In the genomic region with DNA sequence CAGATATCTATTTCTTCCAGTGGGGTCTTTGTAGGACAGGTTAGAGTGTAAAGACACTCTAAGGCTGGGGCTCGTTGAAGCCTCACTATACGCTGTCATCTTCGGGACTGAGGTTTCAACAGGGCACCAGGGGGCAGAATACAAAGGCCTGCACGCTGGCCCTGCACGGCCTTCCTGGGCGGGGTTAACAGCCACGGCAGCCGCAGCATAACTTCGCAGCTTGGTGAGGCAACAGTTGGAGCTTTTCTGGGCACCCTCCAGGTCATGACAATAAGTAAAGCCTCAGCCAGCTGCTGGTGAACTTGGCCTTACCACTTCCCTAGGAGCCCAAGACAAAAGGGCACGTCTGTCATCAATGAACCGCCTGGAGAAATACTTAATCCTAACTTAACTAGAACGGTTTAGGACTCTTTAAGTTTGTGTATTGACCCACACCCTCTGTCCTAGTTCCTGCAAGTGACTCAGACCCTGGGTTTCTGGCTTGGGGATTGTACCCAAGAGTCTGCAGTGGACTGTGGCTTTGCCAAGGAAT, we compare ENCODE assay signal across 1 cellular context.
A peak's percentile ranks its signal among the peaks of the same experiment; 100 is the strongest.
TF ChIP-seq lines count a peak whose summit lies in the region.

No MANE protein-coding gene starts in this region.

TF ChIP-seq in HepG2, 621 proteins besides CTCF, POLR2A, EP300 and RAD21 (continued from another document and continues in another):
- TF ChIP-seq, protein P1, sequence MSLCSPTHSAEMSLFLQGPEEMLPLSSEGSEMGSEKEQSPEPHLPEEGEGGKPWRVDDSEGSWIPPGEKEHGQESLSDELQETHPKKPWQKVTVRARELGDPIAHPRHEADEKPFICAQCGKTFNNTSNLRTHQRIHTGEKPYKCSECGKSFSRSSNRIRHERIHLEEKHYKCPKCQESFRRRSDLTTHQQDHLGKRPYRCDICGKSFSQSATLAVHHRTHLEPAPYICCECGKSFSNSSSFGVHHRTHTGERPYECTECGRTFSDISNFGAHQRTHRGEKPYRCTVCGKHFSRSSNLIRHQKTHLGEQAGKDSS (CRISPR knock-in tag; IDR thresholded peaks at IDR 0.05; ENCODE audit: borderline replicate concordance, low read depth): no peak
- TF ChIP-seq ZNF598 (CRISPR knock-in tag; IDR thresholded peaks at IDR 0.05; ENCODE audit: borderline replicate concordance): no peak
- no peak for TF ChIP-seq ZNF10 (CRISPR knock-in tag; IDR thresholded peaks at IDR 0.05; ENCODE audit: borderline replicate concordance, low read depth)
- no peak for TF ChIP-seq ZFP41 (CRISPR knock-in tag; IDR thresholded peaks at IDR 0.05; ENCODE audit: borderline replicate concordance)
- TF ChIP-seq SETDB1 (CRISPR knock-in tag; IDR thresholded peaks at IDR 0.05; ENCODE audit: borderline replicate concordance): no peak
- no peak for TF ChIP-seq ZNF776 (CRISPR knock-in tag; IDR thresholded peaks at IDR 0.05)
- TF ChIP-seq RXRB (CRISPR knock-in tag; IDR thresholded peaks at IDR 0.05; ENCODE audit: borderline replicate concordance): peak; percentile 54; the same call in 1 of the 2 replicates
- TF ChIP-seq KDM5B (CRISPR knock-in tag; IDR thresholded peaks at IDR 0.05; ENCODE audit: borderline replicate concordance): peak; percentile 33; the same call in 1 of the 2 replicates
- TF ChIP-seq CENPX (CRISPR knock-in tag; IDR thresholded peaks at IDR 0.05): no peak
- TF ChIP-seq XBP1 (CRISPR knock-in tag; IDR thresholded peaks at IDR 0.05): no peak
- no peak for TF ChIP-seq ZNF138 (CRISPR knock-in tag; IDR thresholded peaks at IDR 0.05; ENCODE audit: low read depth)
- TF ChIP-seq ZNF557 (CRISPR knock-in tag; IDR thresholded peaks at IDR 0.05): no peak
- no peak for TF ChIP-seq ZNF101 (CRISPR knock-in tag; IDR thresholded peaks at IDR 0.05; ENCODE audit: borderline replicate concordance, low read depth)
- TF ChIP-seq NR2F2 (IDR thresholded peaks at IDR 0.05; ENCODE audit: borderline replicate concordance, low read depth): no peak
- TF ChIP-seq, protein P2, sequence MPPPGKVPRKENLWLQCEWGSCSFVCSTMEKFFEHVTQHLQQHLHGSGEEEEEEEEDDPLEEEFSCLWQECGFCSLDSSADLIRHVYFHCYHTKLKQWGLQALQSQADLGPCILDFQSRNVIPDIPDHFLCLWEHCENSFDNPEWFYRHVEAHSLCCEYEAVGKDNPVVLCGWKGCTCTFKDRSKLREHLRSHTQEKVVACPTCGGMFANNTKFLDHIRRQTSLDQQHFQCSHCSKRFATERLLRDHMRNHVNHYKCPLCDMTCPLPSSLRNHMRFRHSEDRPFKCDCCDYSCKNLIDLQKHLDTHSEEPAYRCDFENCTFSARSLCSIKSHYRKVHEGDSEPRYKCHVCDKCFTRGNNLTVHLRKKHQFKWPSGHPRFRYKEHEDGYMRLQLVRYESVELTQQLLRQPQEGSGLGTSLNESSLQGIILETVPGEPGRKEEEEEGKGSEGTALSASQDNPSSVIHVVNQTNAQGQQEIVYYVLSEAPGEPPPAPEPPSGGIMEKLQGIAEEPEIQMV (CRISPR knock-in tag; IDR thresholded peaks at IDR 0.05; ENCODE audit: low read depth): no peak
- no peak for TF ChIP-seq ZFP82 (CRISPR knock-in tag; IDR thresholded peaks at IDR 0.05; ENCODE audit: borderline replicate concordance)
- TF ChIP-seq HIC2 (CRISPR knock-in tag; IDR thresholded peaks at IDR 0.05; ENCODE audit: low read depth): no peak
- TF ChIP-seq, protein P3, sequence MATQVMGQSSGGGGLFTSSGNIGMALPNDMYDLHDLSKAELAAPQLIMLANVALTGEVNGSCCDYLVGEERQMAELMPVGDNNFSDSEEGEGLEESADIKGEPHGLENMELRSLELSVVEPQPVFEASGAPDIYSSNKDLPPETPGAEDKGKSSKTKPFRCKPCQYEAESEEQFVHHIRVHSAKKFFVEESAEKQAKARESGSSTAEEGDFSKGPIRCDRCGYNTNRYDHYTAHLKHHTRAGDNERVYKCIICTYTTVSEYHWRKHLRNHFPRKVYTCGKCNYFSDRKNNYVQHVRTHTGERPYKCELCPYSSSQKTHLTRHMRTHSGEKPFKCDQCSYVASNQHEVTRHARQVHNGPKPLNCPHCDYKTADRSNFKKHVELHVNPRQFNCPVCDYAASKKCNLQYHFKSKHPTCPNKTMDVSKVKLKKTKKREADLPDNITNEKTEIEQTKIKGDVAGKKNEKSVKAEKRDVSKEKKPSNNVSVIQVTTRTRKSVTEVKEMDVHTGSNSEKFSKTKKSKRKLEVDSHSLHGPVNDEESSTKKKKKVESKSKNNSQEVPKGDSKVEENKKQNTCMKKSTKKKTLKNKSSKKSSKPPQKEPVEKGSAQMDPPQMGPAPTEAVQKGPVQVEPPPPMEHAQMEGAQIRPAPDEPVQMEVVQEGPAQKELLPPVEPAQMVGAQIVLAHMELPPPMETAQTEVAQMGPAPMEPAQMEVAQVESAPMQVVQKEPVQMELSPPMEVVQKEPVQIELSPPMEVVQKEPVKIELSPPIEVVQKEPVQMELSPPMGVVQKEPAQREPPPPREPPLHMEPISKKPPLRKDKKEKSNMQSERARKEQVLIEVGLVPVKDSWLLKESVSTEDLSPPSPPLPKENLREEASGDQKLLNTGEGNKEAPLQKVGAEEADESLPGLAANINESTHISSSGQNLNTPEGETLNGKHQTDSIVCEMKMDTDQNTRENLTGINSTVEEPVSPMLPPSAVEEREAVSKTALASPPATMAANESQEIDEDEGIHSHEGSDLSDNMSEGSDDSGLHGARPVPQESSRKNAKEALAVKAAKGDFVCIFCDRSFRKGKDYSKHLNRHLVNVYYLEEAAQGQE (IDR thresholded peaks at IDR 0.05; ENCODE audit: borderline replicate concordance in 1 of 2, low read depth in 1 of 2, low read length in 2 of 2): no peak
- TF ChIP-seq DNMT3B (CRISPR knock-in tag; conservative IDR thresholded peaks at IDR 0.05): no peak
- TF ChIP-seq, protein P4, sequence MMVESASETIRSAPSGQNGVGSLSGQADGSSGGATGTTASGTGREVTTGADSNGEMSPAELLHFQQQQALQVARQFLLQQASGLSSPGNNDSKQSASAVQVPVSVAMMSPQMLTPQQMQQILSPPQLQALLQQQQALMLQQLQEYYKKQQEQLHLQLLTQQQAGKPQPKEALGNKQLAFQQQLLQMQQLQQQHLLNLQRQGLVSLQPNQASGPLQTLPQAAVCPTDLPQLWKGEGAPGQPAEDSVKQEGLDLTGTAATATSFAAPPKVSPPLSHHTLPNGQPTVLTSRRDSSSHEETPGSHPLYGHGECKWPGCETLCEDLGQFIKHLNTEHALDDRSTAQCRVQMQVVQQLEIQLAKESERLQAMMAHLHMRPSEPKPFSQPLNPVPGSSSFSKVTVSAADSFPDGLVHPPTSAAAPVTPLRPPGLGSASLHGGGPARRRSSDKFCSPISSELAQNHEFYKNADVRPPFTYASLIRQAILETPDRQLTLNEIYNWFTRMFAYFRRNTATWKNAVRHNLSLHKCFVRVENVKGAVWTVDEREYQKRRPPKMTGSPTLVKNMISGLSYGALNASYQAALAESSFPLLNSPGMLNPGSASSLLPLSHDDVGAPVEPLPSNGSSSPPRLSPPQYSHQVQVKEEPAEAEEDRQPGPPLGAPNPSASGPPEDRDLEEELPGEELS (CRISPR knock-in tag; IDR thresholded peaks at IDR 0.05): no peak
- TF ChIP-seq PRPF4 (IDR thresholded peaks at IDR 0.05; ENCODE audit: low read depth, low read length, poor library complexity, severe bottlenecking): no peak
- TF ChIP-seq ZNF343 (CRISPR knock-in tag; IDR thresholded peaks at IDR 0.05): no peak
- peak; percentile 79 for TF ChIP-seq SMC3 (IDR thresholded peaks at IDR 0.05; ENCODE audit: low read length)
- no peak for TF ChIP-seq HDAC1 (CRISPR knock-in tag; IDR thresholded peaks at IDR 0.05)
- 0 out of 2 replicates have a peak, but pooled peaks have one; percentile 47 for TF ChIP-seq MEIS2 (CRISPR knock-in tag; IDR thresholded peaks at IDR 0.05)
- TF ChIP-seq ZKSCAN5 (CRISPR knock-in tag; IDR thresholded peaks at IDR 0.05): no peak
- TF ChIP-seq ZNF468 (CRISPR knock-in tag; IDR thresholded peaks at IDR 0.05): no peak
- TF ChIP-seq EEA1 (CRISPR knock-in tag; IDR thresholded peaks at IDR 0.05; ENCODE audit: borderline replicate concordance): no peak
- no peak for TF ChIP-seq ZNF143 (CRISPR knock-in tag; IDR thresholded peaks at IDR 0.05)
- TF ChIP-seq JARID2 (CRISPR knock-in tag; IDR thresholded peaks at IDR 0.05; ENCODE audit: insufficient replicate concordance): no peak
- 0 out of 2 replicates have a peak, but pooled peaks have one; percentile 20 for TF ChIP-seq PHF8 (CRISPR knock-in tag; IDR thresholded peaks at IDR 0.05)
- TF ChIP-seq, protein P5, sequence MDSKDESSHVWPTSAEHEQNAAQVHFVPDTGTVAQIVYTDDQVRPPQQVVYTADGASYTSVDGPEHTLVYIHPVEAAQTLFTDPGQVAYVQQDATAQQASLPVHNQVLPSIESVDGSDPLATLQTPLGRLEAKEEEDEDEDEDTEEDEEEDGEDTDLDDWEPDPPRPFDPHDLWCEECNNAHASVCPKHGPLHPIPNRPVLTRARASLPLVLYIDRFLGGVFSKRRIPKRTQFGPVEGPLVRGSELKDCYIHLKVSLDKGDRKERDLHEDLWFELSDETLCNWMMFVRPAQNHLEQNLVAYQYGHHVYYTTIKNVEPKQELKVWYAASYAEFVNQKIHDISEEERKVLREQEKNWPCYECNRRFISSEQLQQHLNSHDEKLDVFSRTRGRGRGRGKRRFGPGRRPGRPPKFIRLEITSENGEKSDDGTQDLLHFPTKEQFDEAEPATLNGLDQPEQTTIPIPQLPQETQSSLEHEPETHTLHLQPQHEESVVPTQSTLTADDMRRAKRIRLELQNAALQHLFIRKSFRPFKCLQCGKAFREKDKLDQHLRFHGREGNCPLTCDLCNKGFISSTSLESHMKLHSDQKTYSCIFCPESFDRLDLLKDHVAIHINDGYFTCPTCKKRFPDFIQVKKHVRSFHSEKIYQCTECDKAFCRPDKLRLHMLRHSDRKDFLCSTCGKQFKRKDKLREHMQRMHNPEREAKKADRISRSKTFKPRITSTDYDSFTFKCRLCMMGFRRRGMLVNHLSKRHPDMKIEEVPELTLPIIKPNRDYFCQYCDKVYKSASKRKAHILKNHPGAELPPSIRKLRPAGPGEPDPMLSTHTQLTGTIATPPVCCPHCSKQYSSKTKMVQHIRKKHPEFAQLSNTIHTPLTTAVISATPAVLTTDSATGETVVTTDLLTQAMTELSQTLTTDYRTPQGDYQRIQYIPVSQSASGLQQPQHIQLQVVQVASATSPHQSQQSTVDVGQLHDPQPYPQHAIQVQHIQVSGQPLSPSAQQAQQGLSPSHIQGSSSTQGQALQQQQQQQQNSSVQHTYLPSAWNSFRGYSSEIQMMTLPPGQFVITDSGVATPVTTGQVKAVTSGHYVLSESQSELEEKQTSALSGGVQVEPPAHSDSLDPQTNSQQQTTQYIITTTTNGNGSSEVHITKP (CRISPR knock-in tag; IDR thresholded peaks at IDR 0.05; ENCODE audit: low read depth): no peak
- no peak for TF ChIP-seq FOXC1 (CRISPR knock-in tag; IDR thresholded peaks at IDR 0.05; ENCODE audit: borderline replicate concordance)
- TF ChIP-seq, protein P6, sequence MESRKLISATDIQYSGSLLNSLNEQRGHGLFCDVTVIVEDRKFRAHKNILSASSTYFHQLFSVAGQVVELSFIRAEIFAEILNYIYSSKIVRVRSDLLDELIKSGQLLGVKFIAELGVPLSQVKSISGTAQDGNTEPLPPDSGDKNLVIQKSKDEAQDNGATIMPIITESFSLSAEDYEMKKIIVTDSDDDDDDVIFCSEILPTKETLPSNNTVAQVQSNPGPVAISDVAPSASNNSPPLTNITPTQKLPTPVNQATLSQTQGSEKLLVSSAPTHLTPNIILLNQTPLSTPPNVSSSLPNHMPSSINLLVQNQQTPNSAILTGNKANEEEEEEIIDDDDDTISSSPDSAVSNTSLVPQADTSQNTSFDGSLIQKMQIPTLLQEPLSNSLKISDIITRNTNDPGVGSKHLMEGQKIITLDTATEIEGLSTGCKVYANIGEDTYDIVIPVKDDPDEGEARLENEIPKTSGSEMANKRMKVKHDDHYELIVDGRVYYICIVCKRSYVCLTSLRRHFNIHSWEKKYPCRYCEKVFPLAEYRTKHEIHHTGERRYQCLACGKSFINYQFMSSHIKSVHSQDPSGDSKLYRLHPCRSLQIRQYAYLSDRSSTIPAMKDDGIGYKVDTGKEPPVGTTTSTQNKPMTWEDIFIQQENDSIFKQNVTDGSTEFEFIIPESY (CRISPR knock-in tag; IDR thresholded peaks at IDR 0.05): 0 out of 2 replicates have a peak, but pooled peaks have one; percentile 9
- TF ChIP-seq, protein P7, sequence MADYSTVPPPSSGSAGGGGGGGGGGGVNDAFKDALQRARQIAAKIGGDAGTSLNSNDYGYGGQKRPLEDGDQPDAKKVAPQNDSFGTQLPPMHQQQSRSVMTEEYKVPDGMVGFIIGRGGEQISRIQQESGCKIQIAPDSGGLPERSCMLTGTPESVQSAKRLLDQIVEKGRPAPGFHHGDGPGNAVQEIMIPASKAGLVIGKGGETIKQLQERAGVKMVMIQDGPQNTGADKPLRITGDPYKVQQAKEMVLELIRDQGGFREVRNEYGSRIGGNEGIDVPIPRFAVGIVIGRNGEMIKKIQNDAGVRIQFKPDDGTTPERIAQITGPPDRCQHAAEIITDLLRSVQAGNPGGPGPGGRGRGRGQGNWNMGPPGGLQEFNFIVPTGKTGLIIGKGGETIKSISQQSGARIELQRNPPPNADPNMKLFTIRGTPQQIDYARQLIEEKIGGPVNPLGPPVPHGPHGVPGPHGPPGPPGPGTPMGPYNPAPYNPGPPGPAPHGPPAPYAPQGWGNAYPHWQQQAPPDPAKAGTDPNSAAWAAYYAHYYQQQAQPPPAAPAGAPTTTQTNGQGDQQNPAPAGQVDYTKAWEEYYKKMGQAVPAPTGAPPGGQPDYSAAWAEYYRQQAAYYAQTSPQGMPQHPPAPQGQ (CRISPR knock-in tag; IDR thresholded peaks at IDR 0.05; ENCODE audit: borderline replicate concordance): no peak
- no peak for TF ChIP-seq PHB2 (IDR thresholded peaks at IDR 0.05; ENCODE audit: partially characterized antibody)
- TF ChIP-seq, protein P8, sequence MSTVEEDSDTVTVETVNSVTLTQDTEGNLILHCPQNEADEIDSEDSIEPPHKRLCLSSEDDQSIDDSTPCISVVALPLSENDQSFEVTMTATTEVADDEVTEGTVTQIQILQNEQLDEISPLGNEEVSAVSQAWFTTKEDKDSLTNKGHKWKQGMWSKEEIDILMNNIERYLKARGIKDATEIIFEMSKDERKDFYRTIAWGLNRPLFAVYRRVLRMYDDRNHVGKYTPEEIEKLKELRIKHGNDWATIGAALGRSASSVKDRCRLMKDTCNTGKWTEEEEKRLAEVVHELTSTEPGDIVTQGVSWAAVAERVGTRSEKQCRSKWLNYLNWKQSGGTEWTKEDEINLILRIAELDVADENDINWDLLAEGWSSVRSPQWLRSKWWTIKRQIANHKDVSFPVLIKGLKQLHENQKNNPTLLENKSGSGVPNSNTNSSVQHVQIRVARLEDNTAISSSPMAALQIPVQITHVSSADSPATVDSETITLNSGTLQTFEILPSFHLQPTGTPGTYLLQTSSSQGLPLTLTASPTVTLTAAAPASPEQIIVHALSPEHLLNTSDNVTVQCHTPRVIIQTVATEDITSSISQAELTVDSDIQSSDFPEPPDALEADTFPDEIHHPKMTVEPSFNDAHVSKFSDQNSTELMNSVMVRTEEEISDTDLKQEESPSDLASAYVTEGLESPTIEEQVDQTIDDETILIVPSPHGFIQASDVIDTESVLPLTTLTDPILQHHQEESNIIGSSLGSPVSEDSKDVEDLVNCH (CRISPR knock-in tag; IDR thresholded peaks at IDR 0.05): no peak
